Comparison of ENCODE assay signal across 18 cellular contexts in genomic region chr3:43074901-43075689, GRCh38. TPM values are rescaled to one million over a fixed set of nuclear protein-coding genes. Genes with fewer than 3 reads are reported as not detected.
DNase-seq lines count a peak whose midpoint lies in the region; ATAC-seq, FAIRE-seq and TF ChIP-seq lines count a peak whose summit lies in the region.
"Had no signal": no experiment of that assay in that cellular context is flagged by ENCODE, and none has a peak within 500 bp of the region (broad histone marks: within the 10 kb centered on the region; RNA-seq: fewer than 3 reads in every experiment).

No MANE protein-coding gene starts in this region.

- H2AFZ ChIP-seq in HepG2 (ENCODE audit: low read length) = no peak overlapping the region
- H2AFZ ChIP-seq: GM23338 had no signal

- H3K27me3 ChIP-seq in liver (ENCODE audit: control insufficient read depth in 4 of 4, insufficient read depth in 4 of 4, low read length in 3 of 4) (no peaks in the 10 kb centered on the region), HepG2 (ENCODE audit: control insufficient read depth in 1 of 2, insufficient read depth in 2 of 2, low read length in 2 of 2) (no peaks in the 10 kb centered on the region)
- H3K27me3 ChIP-seq: BLaER1 had no signal

- H3K4me3 ChIP-seq in liver (ENCODE audit: low read depth in 1 of 3, low read length in 3 of 3) = peak overlapping the region in 1 of 3 donors; percentile 22
- H3K4me3 ChIP-seq in HepG2 (replicated peaks in 1 of 3; ENCODE audit: insufficient read depth in 1 of 3, low read depth in 2 of 3, low read length in 3 of 3) = no peak overlapping the region
- H3K4me3 ChIP-seq in fibroblast of the aortic adventitia (ENCODE audit: low read depth, low read length) = no peak overlapping the region
- H3K4me3 ChIP-seq: BLaER1, GM12878, GM23338 had no signal

- no peaks in the 10 kb centered on the region for H3K79me2 ChIP-seq in HepG2 (ENCODE audit: insufficient read depth, low read length)

- TF ChIP-seq POLR2A in HepG2 (IDR thresholded peaks at IDR 0.05; ENCODE audit: insufficient read depth in 1 of 2, low read depth in 2 of 2, low read length in 2 of 2) = no peak

- H3K4me1 ChIP-seq in liver (ENCODE audit: control insufficient read depth in 4 of 4, insufficient read depth in 4 of 4, low read length in 3 of 4) (peaks cover 9 to 25% (median 19%) of the 10 kb centered on the region in 4 donors), HepG2 (ENCODE audit: insufficient read depth, low read length) (no peaks in the 10 kb centered on the region)
- H3K4me1 ChIP-seq: BLaER1 had no signal

- ATAC-seq in HepG2 = no peak
- ATAC-seq: GM12878, GM23338 had no signal

- H3K27ac ChIP-seq in liver (ENCODE audit: low read depth in 1 of 2, low read length in 2 of 2) (peak overlapping the region; percentile 85 to 95), HepG2 (ENCODE audit: extremely low read length, insufficient read depth, low read length) (no peak overlapping the region), cingulate gyrus (ENCODE audit: low read depth, low read length) (peak overlapping the region; percentile 54)
- H3K27ac ChIP-seq: BLaER1 had no signal

- TF ChIP-seq CTCF in liver (IDR thresholded peaks at IDR 0.05; ENCODE audit: low read depth, low read length, missing input control) (no peak), HepG2 (CRISPR knock-in tag; IDR thresholded peaks at IDR 0.05) (no peak), fibroblast of the aortic adventitia (IDR thresholded peaks at IDR 0.05; ENCODE audit: insufficient read depth, low read length) (no peak)

- CTCF ChIA-PET in HepG2 (lab: Yijun Ruan, JAX; ENCODE audit: low intra/inter-chr PET ratio, low total read pairs) = no interaction called here

- H3K36me3 ChIP-seq in liver (ENCODE audit: control insufficient read depth in 4 of 4, insufficient read depth in 3 of 4, low read depth in 1 of 4, low read length in 3 of 4) = peaks cover 0 to 7% (median 3%) of the 10 kb centered on the region in 4 donors
- peaks cover 3 to 10% of the 10 kb centered on the region in 2 experiments; a peak in 2 of 5 replicates for H3K36me3 ChIP-seq in HepG2 (replicated peaks in 1 of 2; ENCODE audit: control insufficient read depth in 1 of 2, insufficient read depth in 2 of 2, low read length in 2 of 2)

- no peak for FAIRE-seq in HepG2 (lab: Jason Lieb, UNC)
- FAIRE-seq: GM12878, GM19239, H54 had no signal

- no peak overlapping the region for H3K4me2 ChIP-seq in HepG2 (ENCODE audit: low read depth, low read length)
- H3K4me2 ChIP-seq: BLaER1, GM23338 had no signal

- BruUV-seq in HepG2 (replicated peaks; lab: Mats Ljungman, UMichigan) = no TSS peak

- H4K20me1 ChIP-seq in HepG2 (ENCODE audit: insufficient read depth, low read length) = no peaks in the 10 kb centered on the region
- H4K20me1 ChIP-seq: BLaER1 had no signal

- TF ChIP-seq EP300 in HepG2 (IDR thresholded peaks at IDR 0.05; ENCODE audit: low read depth in 2 of 2, low read length in 2 of 2) (no peak), HepG2 (CRISPR knock-in tag; IDR thresholded peaks at IDR 0.05; ENCODE audit: borderline replicate concordance) (no peak)

- 56% methylated on average over 5 of the region's 5 CpGs for WGBS in liver
- 53% methylated on average over 5 of the region's 5 CpGs for WGBS in HepG2 (ENCODE audit: low lambda C conversion rate)

- H3K9me3 ChIP-seq in liver (ENCODE audit: control insufficient read depth in 4 of 4, low read length in 3 of 4) (no peaks in the 10 kb centered on the region), HepG2 (ENCODE audit: low read length) (no peaks in the 10 kb centered on the region)

- POLR2A ChIA-PET in HepG2 (lab: Yijun Ruan, JAX) = no interaction called here

- H3K9ac ChIP-seq in liver (ENCODE audit: low read depth in 1 of 2, low read length in 2 of 2) (no peak overlapping the region), HepG2 (ENCODE audit: insufficient read depth, low read depth, low read length) (no peak overlapping the region)
- H3K9ac ChIP-seq: BLaER1 had no signal

- intact Hi-C loops in HepG2 (cut with micrococcal nuclease; ENCODE audit: unreplicated experiment) = no loop called here

- DNase-seq in HepG2 (ENCODE audit: low spot score) (no peak), fibroblast of the aortic adventitia (ENCODE audit: low read depth) (peak; percentile 18), superior temporal gyrus (ENCODE audit: extremely low spot score) (peak; percentile 31), NCI-H446 treated with DMSO at 0.1 percent for 48 hours (lab: John Stamatoyannopoulos, UW) (no peak), NCI-H2081 treated with DMSO at 0.1 percent for 48 hours (lab: John Stamatoyannopoulos, UW) (no peak), GM19238 (ENCODE audit: insufficient read length, low spot score) (no peak)
- DNase-seq: 8988T; CD4-positive, alpha-beta memory T cell; DMS53; DND-41; EL had no signal

- in situ Hi-C loops in HepG2 (cut with HindIII; ENCODE audit: extremely low pct_ligation_motif_present, low pct_unique_long_range_greater_than_20kb) = loop anchor here (10.0 kb wide), 1 partner anchor 110 kb away; no protein-coding TSS in a partner anchor

- no peak for TF ChIP-seq RAD21 in liver (IDR thresholded peaks at IDR 0.05)
- TF ChIP-seq RAD21 in HepG2 (CRISPR knock-in tag; IDR thresholded peaks at IDR 0.05) = no peak

TF ChIP-seq in liver, 16 proteins besides CTCF, POLR2A, EP300 and RAD21 (continues in another document):
- TF ChIP-seq ZBTB33 (IDR thresholded peaks at IDR 0.05) = no peak
- peak; percentile 82 to 92 for TF ChIP-seq RXRA (IDR thresholded peaks at IDR 0.05)
- peak; percentile 67 for TF ChIP-seq ATF3 (IDR thresholded peaks at IDR 0.05)

TF ChIP-seq in HepG2, 621 proteins besides CTCF, POLR2A, EP300 and RAD21 (continues in another document):
- TF ChIP-seq ATF3 (CRISPR knock-in tag; IDR thresholded peaks at IDR 0.05) (no peak), JDP2 (CRISPR knock-in tag; IDR thresholded peaks at IDR 0.05; ENCODE audit: borderline replicate concordance) (no peak), ZNF18 (CRISPR knock-in tag; IDR thresholded peaks at IDR 0.05; ENCODE audit: insufficient replicate concordance) (no peak), THAP11 (CRISPR knock-in tag; IDR thresholded peaks at IDR 0.05) (no peak), NR0B2 (CRISPR knock-in tag; IDR thresholded peaks at IDR 0.05) (no peak), ZSCAN25 (CRISPR knock-in tag; IDR thresholded peaks at IDR 0.05) (no peak), PRMT3 (CRISPR knock-in tag; IDR thresholded peaks at IDR 0.05; ENCODE audit: borderline replicate concordance, low read depth) (no peak), HNRNPH1 (optimal IDR thresholded peaks at IDR 0.05; ENCODE audit: low read depth, low read length) (no peak), ZNF777 (CRISPR knock-in tag; IDR thresholded peaks at IDR 0.05) (no peak), ZNF614 (CRISPR knock-in tag; IDR thresholded peaks at IDR 0.05; ENCODE audit: borderline replicate concordance) (no peak)

RNA-seq across cellular contexts. Expression of gene POMGNT2, which starts 30.8 kb away (rescaled TPM):
- total RNA-seq in liver (1 to 10 TPM; 5.8 to 6.6 TPM), HepG2 (2016; rRNA removed; fragmentation: Illumina TruSeq; extraction: Trizol) (9.9 and 12.4 TPM in 2 replicates), fibroblast of the aortic adventitia (ENCODE audit: low replicate concordance) (6.9 and 9.3 TPM in 2 replicates)
- polyA plus RNA-seq in liver (1 to 10 TPM; 6.4 to 6.5 TPM), HepG2 (2011; rRNA removed) (10.5 and 12.1 TPM in 2 replicates)
- 7.4 and 8.0 TPM in 2 replicates for total RNA-seq in HepG2 (2016; cell fraction: cytosol; rRNA removed; fragmentation: Illumina TruSeq; extraction: Trizol; ENCODE audit: low read depth)
- 9.0 and 12.9 TPM in 2 replicates for total RNA-seq in HepG2 (2016; cell fraction: insoluble cytoplasmic fraction; rRNA removed; fragmentation: Illumina TruSeq; extraction: Trizol)
- 16.3 and 18.9 TPM in 2 replicates for total RNA-seq in HepG2 (2016; cell fraction: membrane; rRNA removed; fragmentation: Illumina TruSeq; extraction: Trizol)
- total RNA-seq in HepG2 (2016; cell fraction: nucleus; rRNA removed; fragmentation: Illumina TruSeq; extraction: Trizol) = 6.7 and 8.1 TPM in 2 replicates
- 9.6 and 13.2 TPM in 2 replicates for polyA plus RNA-seq in HepG2 (2011; cell fraction: cytosol; rRNA removed)
- 6.6 and 8.5 TPM in 2 replicates for polyA plus RNA-seq in HepG2 (2011; cell fraction: nucleus; rRNA removed)
- polyA plus RNA-seq in HepG2 (2012) = 4.6 and 5.9 TPM in 2 replicates
- 8.9 and 9.9 TPM in 2 replicates for polyA plus RNA-seq in HepG2 (2016; cell fraction: cytosol; fragmentation: Illumina TruSeq; extraction: Trizol; ENCODE audit: low read depth)
- polyA plus RNA-seq in HepG2 (2016; cell fraction: insoluble cytoplasmic fraction; fragmentation: Illumina TruSeq; extraction: Trizol; ENCODE audit: low read depth) = 9.0 and 11.6 TPM in 2 replicates
- 17.5 and 18.5 TPM in 2 replicates for polyA plus RNA-seq in HepG2 (2016; cell fraction: membrane; fragmentation: Illumina TruSeq; extraction: Trizol; ENCODE audit: low read depth)
- polyA plus RNA-seq in HepG2 (2016; cell fraction: nucleus; fragmentation: Illumina TruSeq; extraction: Trizol; ENCODE audit: insufficient read depth, low read depth) = 13.6 and 15.1 TPM in 2 replicates
- 13.6 and 22.5 TPM in 2 replicates for polyA minus RNA-seq in HepG2 (2011; rRNA and poly(A)+ RNA removed; ENCODE audit: low replicate concordance)
- polyA minus RNA-seq in HepG2 (2011; cell fraction: cytosol; rRNA and poly(A)+ RNA removed) = 4.5 and 4.6 TPM in 2 replicates
- polyA minus RNA-seq in HepG2 (2011; cell fraction: nucleus; rRNA and poly(A)+ RNA removed) = 2.3 and 2.6 TPM in 2 replicates

Comparison
In these comparisons a context has a peak if more than half of its experiments do, and no peak if none do; other contexts are left out.
1. DNase-seq: peak in fibroblast of the aortic adventitia (single experiment) and superior temporal gyrus (single experiment); none in HepG2 (single experiment), NCI-H446 treated with DMSO at 0.1 percent for 48 hours (single experiment), NCI-H2081 treated with DMSO at 0.1 percent for 48 hours (single experiment) and GM19238 (single experiment).